ENCODE assay signal across 8 cellular contexts in the genomic region with DNA sequence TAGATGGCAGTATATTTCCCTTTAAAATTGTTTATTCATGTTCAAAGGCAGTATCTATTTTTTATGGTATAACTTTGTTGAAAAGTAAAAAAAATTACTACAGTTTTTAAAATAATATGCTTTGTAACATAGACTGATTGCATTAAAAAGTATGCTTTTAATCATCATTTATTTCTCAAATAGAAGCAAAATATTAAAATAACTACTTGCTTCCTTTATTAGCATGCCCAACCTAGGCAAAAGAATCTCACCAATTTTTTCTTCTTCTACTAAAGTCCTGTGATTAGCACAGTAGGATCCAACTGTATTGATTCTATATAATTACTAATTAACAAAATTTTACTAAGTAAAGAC.
DNase-seq lines count a peak whose midpoint lies in the region; ATAC-seq and TF ChIP-seq lines count a peak whose summit lies in the region.

No MANE protein-coding gene starts in this region.

- in situ Hi-C loops in astrocyte of the spinal cord (cut with HindIII; ENCODE audit: low sequenced_read_pairs), result no loop called here

- intact Hi-C loops in heart left ventricle (cut with DNase I), result loop anchor here in 7 of 10 donors (5.0 to 10.0 kb wide), 7 partner anchors 71 to 673 kb away; a partner anchor contains a TSS
- intact Hi-C loops in cardiac septum (cut with DNase I), result loop anchor here (2.0 to 5.0 kb wide), 4 partner anchors 71 to 661 kb away; a partner anchor contains a TSS
- intact Hi-C loops in upper lobe of right lung (cut with DNase I), result loop anchor here (10.0 kb wide), 1 partner anchor 663 kb away; a partner anchor contains a TSS

- H3K36me3 ChIP-seq in heart left ventricle (no peaks in the 10 kb centered on the region), mesodermal cell (ENCODE audit: control insufficient read depth, insufficient read depth, low read length) (no peaks in the 10 kb centered on the region), upper lobe of right lung (no peaks in the 10 kb centered on the region)

- no peak for TF ChIP-seq POLR2A in heart left ventricle (IDR thresholded peaks at IDR 0.05)

- TF ChIP-seq CTCF in heart left ventricle (IDR thresholded peaks at IDR 0.05) (peak in 1 of 12 donors; percentile 2), astrocyte of the spinal cord (IDR thresholded peaks at IDR 0.05; ENCODE audit: low read depth, low read length) (no peak), upper lobe of right lung (IDR thresholded peaks at IDR 0.05) (no peak)

- H3K4me3 ChIP-seq in heart left ventricle (peak overlapping the region in 11 of 12 donors; percentile 15 to 74 (median 62)), astrocyte of the spinal cord (ENCODE audit: low read depth, low read length) (peak overlapping the region; percentile 52), mesodermal cell (ENCODE audit: extremely low read depth, insufficient read depth, low read length, poor library complexity, severe bottlenecking) (peak overlapping the region; percentile 41), upper lobe of right lung (peak overlapping the region; percentile 70)

- no peak for ATAC-seq in heart left ventricle
- ATAC-seq in upper lobe of right lung, result no peak
- no peak for ATAC-seq in GM18520 (IDR thresholded peaks at IDR 0.05; ENCODE audit: unreplicated experiment)

- DNase-seq in heart left ventricle (no peak), cardiac septum (ENCODE audit: low spot score) (no peak), astrocyte of the spinal cord (ENCODE audit: low read depth, low spot score) (no peak), upper lobe of right lung (no peak), dedifferentiated amniotic fluid mesenchymal stem cell (ENCODE audit: extremely low spot score) (no peak), DMS79 treated with DMSO at 0.1 percent for 48 hours (lab: John Stamatoyannopoulos, UW) (no peak)

- H3K9me3 ChIP-seq in heart left ventricle (peaks cover 0 to 7% (median 0%) of the 10 kb centered on the region in 12 donors), mesodermal cell (ENCODE audit: control insufficient read depth, low read length) (no peaks in the 10 kb centered on the region), upper lobe of right lung (no peaks in the 10 kb centered on the region)

- peak overlapping the region in 5 of 12 donors; percentile 58 to 73 (median 68) for H3K27ac ChIP-seq in heart left ventricle
- no peak overlapping the region for H3K27ac ChIP-seq in mesodermal cell (ENCODE audit: low read depth, low read length, severe bottlenecking)
- H3K27ac ChIP-seq in upper lobe of right lung, result no peak overlapping the region

- H3K27me3 ChIP-seq in heart left ventricle (no peaks in the 10 kb centered on the region), upper lobe of right lung (no peaks in the 10 kb centered on the region)

- peaks cover 0 to 6% (median 0%) of the 10 kb centered on the region in 12 donors for H3K4me1 ChIP-seq in heart left ventricle
- H3K4me1 ChIP-seq in mesodermal cell (ENCODE audit: control insufficient read depth, insufficient read depth, low read length, poor library complexity, severe bottlenecking), result peaks cover 9% of the 10 kb centered on the region
- H3K4me1 ChIP-seq in upper lobe of right lung, result peaks cover 3% of the 10 kb centered on the region
